In genomic region chr17:59840329-59840907, GRCh38 we compare ENCODE assay signal across 8 cellular contexts. TPM values are rescaled to one million over a fixed set of nuclear protein-coding genes. Genes with fewer than 3 reads are reported as not detected.
DNase-seq lines count a peak whose midpoint lies in the region; ATAC-seq, FAIRE-seq and TF ChIP-seq lines count a peak whose summit lies in the region.

No MANE protein-coding gene starts in this region.

- peak; percentile 52 for DNase-seq in RCC 7860 (ENCODE audit: low spot score)
- peak; percentile 85 for DNase-seq in endodermal cell
- DNase-seq in pancreas = no peak
- DNase-seq in HEK293T (ENCODE audit: extremely low spot score) = no peak
- DNase-seq in WERI-Rb-1 = no peak
- DNase-seq in NK-92 treated with Interleukin-12 subunit alpha and Interleukin-12 subunit beta, amount 100 ng/mL, for 24 hours (lab: John Stamatoyannopoulos, UW) = no peak
- no peak for DNase-seq in anterior cingulate cortex (lab: John Stamatoyannopoulos, UW)

- FAIRE-seq in RCC 7860 (lab: Jason Lieb, UNC) (no peak), pancreas (lab: Jason Lieb, UNC) (no peak)

- intact Hi-C loops in pancreas (cut with DNase I) = no loop called here

- H3K36me3 Mint-ChIP-seq in endodermal cell (ENCODE audit: low read depth) = peaks cover 29% of the 10 kb centered on the region

- WGBS in endodermal cell (ENCODE audit: insufficient coverage in 1 of 2, insufficient read length in 1 of 2), 2 experiments = 0 to 20% methylated on average over 1 to 3 of the region's 3 CpGs
- 28 to 37% methylated on average over 3 of the region's 3 CpGs for WGBS in pancreas, 2 donors

- H3K27ac Mint-ChIP-seq in endodermal cell = peak overlapping the region; percentile 98

- no peaks in the 10 kb centered on the region for H3K27me3 ChIP-seq in endodermal cell (ENCODE audit: control insufficient read depth, insufficient read depth, low read length, poor library complexity, severe bottlenecking)
- H3K27me3 ChIP-seq in pancreas = no peaks in the 10 kb centered on the region
- H3K27me3 ChIP-seq in WERI-Rb-1 (ENCODE audit: insufficient read depth, low read depth, severe bottlenecking) = no peaks in the 10 kb centered on the region

- CTCF ChIA-PET in HEK293T (lab: Yijun Ruan, JAX) = no interaction called here

- peak overlapping the region; percentile 98 for H3K9ac ChIP-seq in endodermal cell (ENCODE audit: extremely low read depth, low read length, poor library complexity, severe bottlenecking)

- peaks cover 25% of the 10 kb centered on the region for H3K36me3 ChIP-seq in endodermal cell (ENCODE audit: control insufficient read depth, insufficient read depth, low read length)
- peaks cover 0 to 14% (median 9%) of the 10 kb centered on the region in 3 donors for H3K36me3 ChIP-seq in pancreas
- peaks cover 37% of the 10 kb centered on the region for H3K36me3 ChIP-seq in WERI-Rb-1

- TF ChIP-seq CTCF in endodermal cell (conservative IDR thresholded peaks at IDR 0.05) (no peak), pancreas (IDR thresholded peaks at IDR 0.05) (no peak), WERI-Rb-1 (IDR thresholded peaks at IDR 0.05; ENCODE audit: low read depth, low read length) (no peak)

- no peaks in the 10 kb centered on the region for H3K27me3 Mint-ChIP-seq in endodermal cell (ENCODE audit: insufficient read depth)

- H3K9me3 ChIP-seq in endodermal cell (ENCODE audit: control insufficient read depth, low read length) = no peaks in the 10 kb centered on the region
- H3K9me3 ChIP-seq in pancreas = no peaks in the 10 kb centered on the region
- no peaks in the 10 kb centered on the region for H3K9me3 ChIP-seq in WERI-Rb-1 (ENCODE audit: severe bottlenecking)

- H3K4me1 ChIP-seq in endodermal cell (ENCODE audit: control insufficient read depth, insufficient read depth, low read length) (peaks cover 3% of the 10 kb centered on the region), pancreas (peaks cover 24 to 33% (median 25%) of the 10 kb centered on the region in 3 donors)

- H3K4me3 ChIP-seq in endodermal cell (ENCODE audit: low read length) (peak overlapping the region; percentile 98), pancreas (peak overlapping the region; percentile 29 to 59 (median 50)), WERI-Rb-1 (ENCODE audit: low read depth, low read length) (no peak overlapping the region)

- peak overlapping the region; percentile 75 for H3K4me3 Mint-ChIP-seq in endodermal cell

- TF ChIP-seq POLR2A in GM15510 (IDR thresholded peaks at IDR 0.05; ENCODE audit: borderline replicate concordance, extremely low read depth, insufficient read length) = peak; percentile 55

- ATAC-seq in pancreas = no peak

- no peaks in the 10 kb centered on the region for H3K9me3 Mint-ChIP-seq in endodermal cell

- H3K4me1 Mint-ChIP-seq in endodermal cell = peaks cover 38% of the 10 kb centered on the region

- POLR2A ChIA-PET in HEK293T (lab: Yijun Ruan, JAX) = interaction anchor here (1.0 kb wide), 1 partner anchor 9 kb away, joined by 3 read pairs; no protein-coding TSS in a partner anchor

- H3K27ac ChIP-seq in endodermal cell (ENCODE audit: low read depth, low read length) (peak overlapping the region; percentile 11), pancreas (peak overlapping the region; percentile 86 to 99 (median 91)), WERI-Rb-1 (no peak overlapping the region)

TF ChIP-seq in HEK293T, 16 proteins besides CTCF, POLR2A, EP300 and RAD21:
- TF ChIP-seq ZNF384 (IDR thresholded peaks at IDR 0.05) (no peak), SP1 (IDR thresholded peaks at IDR 0.05) (no peak), LEF1 (IDR thresholded peaks at IDR 0.05; ENCODE audit: borderline replicate concordance) (no peak), FOXA1 (IDR thresholded peaks at IDR 0.05) (no peak), HDGF (IDR thresholded peaks at IDR 0.05; ENCODE audit: borderline replicate concordance) (no peak)

RNA-seq across cellular contexts. Expression of gene TUBD1, which starts 52.3 kb away (rescaled TPM):
- 10 to 100 TPM; 17.5 to 24.1 TPM for total RNA-seq in endodermal cell
- 20.2 TPM for polyA plus RNA-seq in endodermal cell (2013, experiment 1 of 2)
- polyA plus RNA-seq in endodermal cell (2013, experiment 2 of 2) = 17.1 TPM
- 1 to 10 TPM; 3.4 to 8.5 (median 6.4) TPM for total RNA-seq in pancreas
- polyA plus RNA-seq in pancreas = 1 to 10 TPM; 6.7 to 8.4 TPM

RNA-seq across cellular contexts. Expression of gene RPS6KB1, which starts 52.5 kb away (rescaled TPM):
- total RNA-seq in endodermal cell (10 to 100 TPM; 22.3 to 31.5 TPM), pancreas (10 to 100 TPM; 19.2 to 24.5 (median 21.3) TPM)
- polyA plus RNA-seq in endodermal cell (2013, experiment 1 of 2) = 22.9 TPM
- polyA plus RNA-seq in endodermal cell (2013, experiment 2 of 2) = 21.7 TPM
- polyA plus RNA-seq in pancreas = 10 to 100 TPM in 1 of 2 donors, 1 to 10 TPM in 1; 10.0 to 12.3 TPM

Comparison
In these comparisons a context has a peak if more than half of its experiments do, and no peak if none do; other contexts are left out.
1. DNase-seq: peak in RCC 7860 (single experiment) and endodermal cell (single experiment); none in pancreas (0 of 6), HEK293T (single experiment), WERI-Rb-1 (single experiment), NK-92 treated with Interleukin-12 subunit alpha and Interleukin-12 subunit beta, amount 100 ng/mL, for 24 hours (single experiment) and anterior cingulate cortex (0 of 58).